In the genomic region with DNA sequence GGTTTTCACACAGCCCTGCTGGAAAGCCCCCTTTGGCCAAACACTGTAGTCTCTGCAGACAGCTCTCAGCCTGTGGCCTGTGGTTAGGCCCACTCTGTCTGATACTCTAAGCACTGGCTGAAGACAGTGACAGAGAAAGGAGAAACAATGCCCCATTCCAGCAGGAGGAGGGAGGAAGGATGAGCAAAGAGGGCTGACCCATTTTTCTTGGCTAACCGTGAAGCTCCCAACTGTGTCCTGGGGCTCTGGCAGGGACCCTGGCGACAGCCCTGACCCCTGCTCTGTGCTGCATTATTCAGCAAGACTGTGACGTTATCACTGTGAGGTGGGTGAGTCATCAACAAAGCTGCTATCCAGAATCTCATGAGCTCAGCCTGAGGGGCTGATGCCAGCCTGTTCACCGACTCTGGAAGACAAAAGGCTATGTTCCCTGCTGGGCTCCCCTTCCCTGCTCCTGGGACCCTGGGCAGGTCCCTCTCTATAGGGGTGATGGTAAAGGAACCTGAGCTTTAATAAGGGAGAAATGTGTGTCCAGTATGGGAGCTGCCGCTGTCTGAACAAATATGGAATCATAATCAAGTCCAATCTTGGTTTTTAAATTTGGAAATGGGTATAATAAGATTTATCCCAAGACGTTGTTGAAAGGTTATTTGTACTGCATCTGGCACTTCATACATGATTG, we compare ENCODE assay signal across 8 cellular contexts.
DNase-seq lines count a peak whose midpoint lies in the region; ATAC-seq and TF ChIP-seq lines count a peak whose summit lies in the region.

No MANE protein-coding gene starts in this region.

- TF ChIP-seq POLR2A in adrenal gland (IDR thresholded peaks at IDR 0.05), result peak in 1 of 2 donors; percentile 4

- H3K36me3 Mint-ChIP-seq in HFFc6 (ENCODE audit: low read depth), result no peaks in the 10 kb centered on the region

- intact Hi-C loops in A673 (cut with micrococcal nuclease; ENCODE audit: unreplicated experiment) (no loop called here), adrenal gland (cut with DNase I) (no loop called here)

- no peaks in the 10 kb centered on the region for H3K27me3 ChIP-seq in A673 (replicated peaks; ENCODE audit: insufficient read depth, low read depth, low read length, poor library complexity)
- H3K27me3 ChIP-seq in adrenal gland, result no peaks in the 10 kb centered on the region

- no peak overlapping the region for H3K27ac Mint-ChIP-seq in HFFc6

- H3K4me3 Mint-ChIP-seq in HFFc6, result no peak overlapping the region

- 40 to 62% (median 44%) methylated on average over 4 to 6 of the region's 6 CpGs for WGBS in adrenal gland, 4 donors

- no peak for TF ChIP-seq CTCF in A673 (conservative IDR thresholded peaks at IDR 0.05; ENCODE audit: low read depth, low read length)
- no peak for TF ChIP-seq CTCF in HFFc6 (IDR thresholded peaks at IDR 0.05)
- TF ChIP-seq CTCF in adrenal gland (IDR thresholded peaks at IDR 0.05), result peak in 2 of 6 experiments; percentile 16 to 19

- H3K4me1 ChIP-seq in A673 (ENCODE audit: insufficient read depth, low read length, poor library complexity, severe bottlenecking) (no peaks in the 10 kb centered on the region), adrenal gland (replicated peaks in 1 of 2) (peaks cover 23 to 25% of the 10 kb centered on the region in 2 donors)

- H3K4me1 Mint-ChIP-seq in HFFc6 (ENCODE audit: low read depth), result no peaks in the 10 kb centered on the region; the same call in 1 of the 2 replicates

- no peak for ATAC-seq in HG02763 (IDR thresholded peaks at IDR 0.05; ENCODE audit: unreplicated experiment)

- H3K9me3 Mint-ChIP-seq in HFFc6, result peaks cover 29% of the 10 kb centered on the region

- H3K27me3 Mint-ChIP-seq in HFFc6 (ENCODE audit: insufficient read depth), result no peaks in the 10 kb centered on the region

- H3K9me3 ChIP-seq in A673 (ENCODE audit: low read depth, low read length, poor library complexity, severe bottlenecking), result no peaks in the 10 kb centered on the region
- H3K9me3 ChIP-seq in adrenal gland (replicated peaks in 1 of 3), result peaks cover 0 to 4% (median 0%) of the 10 kb centered on the region in 3 donors

- H3K27ac ChIP-seq in A673 (ENCODE audit: low read depth, low read length, poor library complexity, severe bottlenecking) (no peak overlapping the region), adrenal gland (peak overlapping the region in 4 of 5 donors; percentile 12 to 70 (median 38))

- H3K4me3 ChIP-seq in A673 (ENCODE audit: low read depth, low read length, poor library complexity, severe bottlenecking), result no peak overlapping the region
- H3K4me3 ChIP-seq in adrenal gland, result no peak overlapping the region

- POLR2A ChIA-PET in A673 (lab: Charles Lee; ENCODE audit: low non-redundant PET), result no interaction called here

- CTCF ChIA-PET in A673 (lab: Charles Lee), result interaction anchor here (0.6 kb wide), 1 partner anchor 1119 kb away, joined by 3 read pairs; no protein-coding TSS in a partner anchor

- no TSS peak for BruUV-seq in A673 (replicated peaks; lab: Mats Ljungman, UMichigan)

- peak; percentile 18 for DNase-seq in A673 (ENCODE audit: low spot score)
- peak; percentile 41 for DNase-seq in HFFc6
- peak; percentile 87 to 97 (median 95) for DNase-seq in adrenal gland
- peak; percentile 84 for DNase-seq in kidney tubule cell (ENCODE audit: low spot score)
- no peak for DNase-seq in NCI-H345 (lab: John Stamatoyannopoulos, UW)
- no peak for DNase-seq in DMS153 (lab: John Stamatoyannopoulos, UW)
- no peak for DNase-seq in activated naive CD4-positive, alpha-beta T cell treated with anti-CD3 and anti-CD28 coated beads, Interleukin-2, amount 50 U/mL, for 16 hours

- H3K36me3 ChIP-seq in A673 (ENCODE audit: insufficient read depth, low read length, poor library complexity, severe bottlenecking) (no peaks in the 10 kb centered on the region), adrenal gland (replicated peaks in 1 of 2) (no peaks in the 10 kb centered on the region)

Comparison
In these comparisons a context has a peak if more than half of its experiments do, and no peak if none do; other contexts are left out.
1. DNase-seq: peak in A673 (single experiment), HFFc6 (single experiment), adrenal gland (7 of 7) and kidney tubule cell (single experiment); none in NCI-H345 (single experiment), DMS153 (single experiment) and activated naive CD4-positive, alpha-beta T cell treated with anti-CD3 and anti-CD28 coated beads, Interleukin-2, amount 50 U/mL, for 16 hours (single experiment).